1 cellular context compared by ENCODE assay signal in the genomic region with DNA sequence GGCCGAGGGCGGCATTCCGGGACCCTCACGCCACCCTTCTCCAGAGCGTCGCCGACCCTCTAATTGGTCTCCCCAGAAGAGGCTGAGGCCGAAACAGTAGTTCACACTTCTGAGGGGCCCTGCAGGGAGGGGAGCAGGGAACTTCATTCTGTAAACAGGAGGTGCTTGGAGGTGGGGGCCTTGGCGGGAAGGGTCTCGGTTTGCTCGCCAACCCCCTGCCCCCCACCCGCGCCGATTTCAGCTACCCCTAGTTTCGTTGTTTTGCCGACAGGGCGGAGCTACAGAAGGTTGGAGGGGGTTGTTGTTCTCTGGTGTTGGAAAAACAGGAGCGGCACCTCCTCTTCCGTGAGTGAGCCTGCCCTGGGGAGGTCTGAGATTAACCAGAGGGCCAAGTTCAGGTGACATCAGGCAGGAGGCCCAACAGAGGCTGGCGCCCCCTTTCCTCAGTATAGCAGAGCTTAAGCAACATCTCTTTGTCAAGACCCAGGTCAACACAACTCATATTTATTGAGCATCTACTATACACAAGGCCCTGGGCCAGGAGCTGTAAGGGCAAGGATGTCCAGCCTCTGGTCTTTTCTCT.
TF ChIP-seq lines count a peak whose summit lies in the region.

No MANE protein-coding gene starts in this region.

TF ChIP-seq in HepG2, 621 proteins besides CTCF, POLR2A, EP300 and RAD21 (continues in another document):
- TF ChIP-seq HMG20A (CRISPR knock-in tag; IDR thresholded peaks at IDR 0.05; ENCODE audit: borderline replicate concordance) (no peak; the same call in 1 of the 2 replicates), KDM3A (CRISPR knock-in tag; IDR thresholded peaks at IDR 0.05; ENCODE audit: low read depth) (peak; percentile 85), MED13 (CRISPR knock-in tag; IDR thresholded peaks at IDR 0.05) (no peak), SATB2 (CRISPR knock-in tag; IDR thresholded peaks at IDR 0.05) (no peak), MTF1 (CRISPR knock-in tag; IDR thresholded peaks at IDR 0.05) (no peak), ATF1 (CRISPR knock-in tag; IDR thresholded peaks at IDR 0.05) (no peak), JDP2 (CRISPR knock-in tag; IDR thresholded peaks at IDR 0.05; ENCODE audit: borderline replicate concordance) (no peak), DR1 (CRISPR knock-in tag; IDR thresholded peaks at IDR 0.05) (no peak), MEF2D (CRISPR knock-in tag; IDR thresholded peaks at IDR 0.05) (0 out of 2 replicates have a peak, but pooled peaks have one; percentile 46), TARDBP (CRISPR knock-in tag; IDR thresholded peaks at IDR 0.05) (peak; percentile 66; the same call in 1 of the 2 replicates), JARID2 (CRISPR knock-in tag; IDR thresholded peaks at IDR 0.05; ENCODE audit: insufficient replicate concordance) (no peak), ZNF75D (CRISPR knock-in tag; IDR thresholded peaks at IDR 0.05; ENCODE audit: borderline replicate concordance) (no peak), ZBTB20 (CRISPR knock-in tag; IDR thresholded peaks at IDR 0.05; ENCODE audit: borderline replicate concordance, low read depth) (no peak), ARNTL (CRISPR knock-in tag; IDR thresholded peaks at IDR 0.05) (peak; percentile 67), HNRNPK (IDR thresholded peaks at IDR 0.05; ENCODE audit: low read depth, low read length, poor library complexity, severe bottlenecking) (no peak), KLF9 (CRISPR knock-in tag; IDR thresholded peaks at IDR 0.05; ENCODE audit: low read depth) (no peak), ZNF33B (CRISPR knock-in tag; IDR thresholded peaks at IDR 0.05) (no peak), ZNF274 (CRISPR knock-in tag; IDR thresholded peaks at IDR 0.05) (no peak), ZNF160 (CRISPR knock-in tag; IDR thresholded peaks at IDR 0.05) (no peak), ZMYM3 (CRISPR knock-in tag; IDR thresholded peaks at IDR 0.05) (peak; percentile 95), NRL (CRISPR knock-in tag; IDR thresholded peaks at IDR 0.05; ENCODE audit: borderline replicate concordance) (no peak), MAFF (IDR thresholded peaks at IDR 0.05; ENCODE audit: low read depth, low read length) (no peak), ZNF224 (CRISPR knock-in tag; IDR thresholded peaks at IDR 0.05) (no peak), RNF2 (conservative IDR thresholded peaks at IDR 0.05; ENCODE audit: low read depth) (no peak), U2AF2 (IDR thresholded peaks at IDR 0.05; ENCODE audit: low read depth, low read length) (no peak), ZSCAN25 (CRISPR knock-in tag; IDR thresholded peaks at IDR 0.05) (no peak; the same call in 1 of the 2 replicates), TOPORS (CRISPR knock-in tag; IDR thresholded peaks at IDR 0.05) (no peak), TBX3 (IDR thresholded peaks at IDR 0.05; ENCODE audit: borderline replicate concordance) (no peak), PHF21A (CRISPR knock-in tag; IDR thresholded peaks at IDR 0.05) (peak; percentile 84), JUN (CRISPR knock-in tag; IDR thresholded peaks at IDR 0.05) (peak; percentile 82), SMYD3 (CRISPR knock-in tag; IDR thresholded peaks at IDR 0.05) (no peak), RELA (CRISPR knock-in tag; IDR thresholded peaks at IDR 0.05) (no peak), PRPF4 (IDR thresholded peaks at IDR 0.05; ENCODE audit: low read depth, low read length, poor library complexity, severe bottlenecking) (no peak), ZNF253 (CRISPR knock-in tag; IDR thresholded peaks at IDR 0.05; ENCODE audit: borderline replicate concordance) (no peak)
- TF ChIP-seq, protein P1, sequence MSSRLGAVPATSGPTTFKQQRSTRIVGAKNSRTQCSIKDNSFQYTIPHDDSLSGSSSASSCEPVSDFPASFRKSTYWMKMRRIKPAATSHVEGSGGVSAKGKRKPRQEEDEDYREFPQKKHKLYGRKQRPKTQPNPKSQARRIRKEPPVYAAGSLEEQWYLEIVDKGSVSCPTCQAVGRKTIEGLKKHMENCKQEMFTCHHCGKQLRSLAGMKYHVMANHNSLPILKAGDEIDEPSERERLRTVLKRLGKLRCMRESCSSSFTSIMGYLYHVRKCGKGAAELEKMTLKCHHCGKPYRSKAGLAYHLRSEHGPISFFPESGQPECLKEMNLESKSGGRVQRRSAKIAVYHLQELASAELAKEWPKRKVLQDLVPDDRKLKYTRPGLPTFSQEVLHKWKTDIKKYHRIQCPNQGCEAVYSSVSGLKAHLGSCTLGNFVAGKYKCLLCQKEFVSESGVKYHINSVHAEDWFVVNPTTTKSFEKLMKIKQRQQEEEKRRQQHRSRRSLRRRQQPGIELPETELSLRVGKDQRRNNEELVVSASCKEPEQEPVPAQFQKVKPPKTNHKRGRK (CRISPR knock-in tag; IDR thresholded peaks at IDR 0.05): no peak
- TF ChIP-seq, protein P2, sequence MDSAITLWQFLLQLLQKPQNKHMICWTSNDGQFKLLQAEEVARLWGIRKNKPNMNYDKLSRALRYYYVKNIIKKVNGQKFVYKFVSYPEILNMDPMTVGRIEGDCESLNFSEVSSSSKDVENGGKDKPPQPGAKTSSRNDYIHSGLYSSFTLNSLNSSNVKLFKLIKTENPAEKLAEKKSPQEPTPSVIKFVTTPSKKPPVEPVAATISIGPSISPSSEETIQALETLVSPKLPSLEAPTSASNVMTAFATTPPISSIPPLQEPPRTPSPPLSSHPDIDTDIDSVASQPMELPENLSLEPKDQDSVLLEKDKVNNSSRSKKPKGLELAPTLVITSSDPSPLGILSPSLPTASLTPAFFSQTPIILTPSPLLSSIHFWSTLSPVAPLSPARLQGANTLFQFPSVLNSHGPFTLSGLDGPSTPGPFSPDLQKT (CRISPR knock-in tag; IDR thresholded peaks at IDR 0.05; ENCODE audit: borderline replicate concordance): no peak
- TF ChIP-seq, protein P3, sequence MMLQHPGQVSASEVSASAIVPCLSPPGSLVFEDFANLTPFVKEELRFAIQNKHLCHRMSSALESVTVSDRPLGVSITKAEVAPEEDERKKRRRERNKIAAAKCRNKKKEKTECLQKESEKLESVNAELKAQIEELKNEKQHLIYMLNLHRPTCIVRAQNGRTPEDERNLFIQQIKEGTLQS (CRISPR knock-in tag; IDR thresholded peaks at IDR 0.05): peak; percentile 56
- TF ChIP-seq, protein P4, sequence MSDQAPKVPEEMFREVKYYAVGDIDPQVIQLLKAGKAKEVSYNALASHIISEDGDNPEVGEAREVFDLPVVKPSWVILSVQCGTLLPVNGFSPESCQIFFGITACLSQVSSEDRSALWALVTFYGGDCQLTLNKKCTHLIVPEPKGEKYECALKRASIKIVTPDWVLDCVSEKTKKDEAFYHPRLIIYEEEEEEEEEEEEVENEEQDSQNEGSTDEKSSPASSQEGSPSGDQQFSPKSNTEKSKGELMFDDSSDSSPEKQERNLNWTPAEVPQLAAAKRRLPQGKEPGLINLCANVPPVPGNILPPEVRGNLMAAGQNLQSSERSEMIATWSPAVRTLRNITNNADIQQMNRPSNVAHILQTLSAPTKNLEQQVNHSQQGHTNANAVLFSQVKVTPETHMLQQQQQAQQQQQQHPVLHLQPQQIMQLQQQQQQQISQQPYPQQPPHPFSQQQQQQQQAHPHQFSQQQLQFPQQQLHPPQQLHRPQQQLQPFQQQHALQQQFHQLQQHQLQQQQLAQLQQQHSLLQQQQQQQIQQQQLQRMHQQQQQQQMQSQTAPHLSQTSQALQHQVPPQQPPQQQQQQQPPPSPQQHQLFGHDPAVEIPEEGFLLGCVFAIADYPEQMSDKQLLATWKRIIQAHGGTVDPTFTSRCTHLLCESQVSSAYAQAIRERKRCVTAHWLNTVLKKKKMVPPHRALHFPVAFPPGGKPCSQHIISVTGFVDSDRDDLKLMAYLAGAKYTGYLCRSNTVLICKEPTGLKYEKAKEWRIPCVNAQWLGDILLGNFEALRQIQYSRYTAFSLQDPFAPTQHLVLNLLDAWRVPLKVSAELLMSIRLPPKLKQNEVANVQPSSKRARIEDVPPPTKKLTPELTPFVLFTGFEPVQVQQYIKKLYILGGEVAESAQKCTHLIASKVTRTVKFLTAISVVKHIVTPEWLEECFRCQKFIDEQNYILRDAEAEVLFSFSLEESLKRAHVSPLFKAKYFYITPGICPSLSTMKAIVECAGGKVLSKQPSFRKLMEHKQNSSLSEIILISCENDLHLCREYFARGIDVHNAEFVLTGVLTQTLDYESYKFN (CRISPR knock-in tag; conservative IDR thresholded peaks at IDR 0.05): peak; percentile 80
- TF ChIP-seq, protein P5, sequence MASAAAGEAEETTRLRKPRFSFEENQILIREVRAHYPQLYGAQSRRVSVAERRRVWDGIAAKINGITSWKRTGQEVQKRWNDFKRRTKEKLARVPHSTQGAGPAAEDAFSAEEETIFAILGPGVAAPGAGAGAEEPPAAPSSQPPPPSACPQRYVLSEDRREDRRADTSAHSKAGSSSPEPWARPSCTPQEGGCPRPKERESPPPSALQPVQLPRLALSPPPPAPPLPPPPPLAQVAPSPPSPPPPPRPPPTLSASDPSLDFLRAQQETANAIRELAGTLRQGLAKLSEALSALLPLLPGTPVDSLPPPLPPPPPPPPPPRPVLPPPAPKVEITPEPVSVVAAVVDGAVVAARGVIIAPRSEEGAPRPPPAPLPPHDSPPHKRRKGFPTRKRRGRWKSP (CRISPR knock-in tag; IDR thresholded peaks at IDR 0.05): no peak
- TF ChIP-seq, protein P6, sequence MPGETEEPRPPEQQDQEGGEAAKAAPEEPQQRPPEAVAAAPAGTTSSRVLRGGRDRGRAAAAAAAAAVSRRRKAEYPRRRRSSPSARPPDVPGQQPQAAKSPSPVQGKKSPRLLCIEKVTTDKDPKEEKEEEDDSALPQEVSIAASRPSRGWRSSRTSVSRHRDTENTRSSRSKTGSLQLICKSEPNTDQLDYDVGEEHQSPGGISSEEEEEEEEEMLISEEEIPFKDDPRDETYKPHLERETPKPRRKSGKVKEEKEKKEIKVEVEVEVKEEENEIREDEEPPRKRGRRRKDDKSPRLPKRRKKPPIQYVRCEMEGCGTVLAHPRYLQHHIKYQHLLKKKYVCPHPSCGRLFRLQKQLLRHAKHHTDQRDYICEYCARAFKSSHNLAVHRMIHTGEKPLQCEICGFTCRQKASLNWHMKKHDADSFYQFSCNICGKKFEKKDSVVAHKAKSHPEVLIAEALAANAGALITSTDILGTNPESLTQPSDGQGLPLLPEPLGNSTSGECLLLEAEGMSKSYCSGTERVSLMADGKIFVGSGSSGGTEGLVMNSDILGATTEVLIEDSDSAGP (CRISPR knock-in tag; IDR thresholded peaks at IDR 0.05; ENCODE audit: borderline replicate concordance): no peak
- TF ChIP-seq, protein P7, sequence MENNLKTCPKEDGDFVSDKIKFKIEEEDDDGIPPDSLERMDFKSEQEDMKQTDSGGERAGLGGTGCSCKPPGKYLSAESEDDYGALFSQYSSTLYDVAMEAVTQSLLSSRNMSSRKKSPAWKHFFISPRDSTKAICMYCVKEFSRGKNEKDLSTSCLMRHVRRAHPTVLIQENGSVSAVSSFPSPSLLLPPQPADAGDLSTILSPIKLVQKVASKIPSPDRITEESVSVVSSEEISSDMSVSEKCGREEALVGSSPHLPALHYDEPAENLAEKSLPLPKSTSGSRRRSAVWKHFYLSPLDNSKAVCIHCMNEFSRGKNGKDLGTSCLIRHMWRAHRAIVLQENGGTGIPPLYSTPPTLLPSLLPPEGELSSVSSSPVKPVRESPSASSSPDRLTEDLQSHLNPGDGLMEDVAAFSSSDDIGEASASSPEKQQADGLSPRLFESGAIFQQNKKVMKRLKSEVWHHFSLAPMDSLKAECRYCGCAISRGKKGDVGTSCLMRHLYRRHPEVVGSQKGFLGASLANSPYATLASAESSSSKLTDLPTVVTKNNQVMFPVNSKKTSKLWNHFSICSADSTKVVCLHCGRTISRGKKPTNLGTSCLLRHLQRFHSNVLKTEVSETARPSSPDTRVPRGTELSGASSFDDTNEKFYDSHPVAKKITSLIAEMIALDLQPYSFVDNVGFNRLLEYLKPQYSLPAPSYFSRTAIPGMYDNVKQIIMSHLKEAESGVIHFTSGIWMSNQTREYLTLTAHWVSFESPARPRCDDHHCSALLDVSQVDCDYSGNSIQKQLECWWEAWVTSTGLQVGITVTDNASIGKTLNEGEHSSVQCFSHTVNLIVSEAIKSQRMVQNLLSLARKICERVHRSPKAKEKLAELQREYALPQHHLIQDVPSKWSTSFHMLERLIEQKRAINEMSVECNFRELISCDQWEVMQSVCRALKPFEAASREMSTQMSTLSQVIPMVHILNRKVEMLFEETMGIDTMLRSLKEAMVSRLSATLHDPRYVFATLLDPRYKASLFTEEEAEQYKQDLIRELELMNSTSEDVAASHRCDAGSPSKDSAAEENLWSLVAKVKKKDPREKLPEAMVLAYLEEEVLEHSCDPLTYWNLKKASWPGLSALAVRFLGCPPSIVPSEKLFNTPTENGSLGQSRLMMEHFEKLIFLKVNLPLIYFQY (CRISPR knock-in tag; IDR thresholded peaks at IDR 0.05; ENCODE audit: borderline replicate concordance): no peak
- TF ChIP-seq, protein P8, sequence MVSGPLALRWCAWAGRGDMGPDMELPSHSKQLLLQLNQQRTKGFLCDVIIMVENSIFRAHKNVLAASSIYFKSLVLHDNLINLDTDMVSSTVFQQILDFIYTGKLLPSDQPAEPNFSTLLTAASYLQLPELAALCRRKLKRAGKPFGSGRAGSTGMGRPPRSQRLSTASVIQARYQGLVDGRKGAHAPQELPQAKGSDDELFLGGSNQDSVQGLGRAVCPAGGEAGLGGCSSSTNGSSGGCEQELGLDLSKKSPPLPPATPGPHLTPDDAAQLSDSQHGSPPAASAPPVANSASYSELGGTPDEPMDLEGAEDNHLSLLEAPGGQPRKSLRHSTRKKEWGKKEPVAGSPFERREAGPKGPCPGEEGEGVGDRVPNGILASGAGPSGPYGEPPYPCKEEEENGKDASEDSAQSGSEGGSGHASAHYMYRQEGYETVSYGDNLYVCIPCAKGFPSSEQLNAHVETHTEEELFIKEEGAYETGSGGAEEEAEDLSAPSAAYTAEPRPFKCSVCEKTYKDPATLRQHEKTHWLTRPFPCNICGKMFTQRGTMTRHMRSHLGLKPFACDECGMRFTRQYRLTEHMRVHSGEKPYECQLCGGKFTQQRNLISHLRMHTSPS (CRISPR knock-in tag; IDR thresholded peaks at IDR 0.05; ENCODE audit: low read depth): no peak
- TF ChIP-seq, protein P9, sequence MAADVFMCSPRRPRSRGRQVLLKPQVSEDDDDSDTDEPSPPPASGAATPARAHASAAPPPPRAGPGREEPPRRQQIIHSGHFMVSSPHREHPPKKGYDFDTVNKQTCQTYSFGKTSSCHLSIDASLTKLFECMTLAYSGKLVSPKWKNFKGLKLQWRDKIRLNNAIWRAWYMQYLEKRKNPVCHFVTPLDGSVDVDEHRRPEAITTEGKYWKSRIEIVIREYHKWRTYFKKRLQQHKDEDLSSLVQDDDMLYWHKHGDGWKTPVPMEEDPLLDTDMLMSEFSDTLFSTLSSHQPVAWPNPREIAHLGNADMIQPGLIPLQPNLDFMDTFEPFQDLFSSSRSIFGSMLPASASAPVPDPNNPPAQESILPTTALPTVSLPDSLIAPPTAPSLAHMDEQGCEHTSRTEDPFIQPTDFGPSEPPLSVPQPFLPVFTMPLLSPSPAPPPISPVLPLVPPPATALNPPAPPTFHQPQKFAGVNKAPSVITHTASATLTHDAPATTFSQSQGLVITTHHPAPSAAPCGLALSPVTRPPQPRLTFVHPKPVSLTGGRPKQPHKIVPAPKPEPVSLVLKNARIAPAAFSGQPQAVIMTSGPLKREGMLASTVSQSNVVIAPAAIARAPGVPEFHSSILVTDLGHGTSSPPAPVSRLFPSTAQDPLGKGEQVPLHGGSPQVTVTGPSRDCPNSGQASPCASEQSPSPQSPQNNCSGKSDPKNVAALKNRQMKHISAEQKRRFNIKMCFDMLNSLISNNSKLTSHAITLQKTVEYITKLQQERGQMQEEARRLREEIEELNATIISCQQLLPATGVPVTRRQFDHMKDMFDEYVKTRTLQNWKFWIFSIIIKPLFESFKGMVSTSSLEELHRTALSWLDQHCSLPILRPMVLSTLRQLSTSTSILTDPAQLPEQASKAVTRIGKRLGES (CRISPR knock-in tag; IDR thresholded peaks at IDR 0.05; ENCODE audit: borderline replicate concordance): no peak
